ENCODE assay signal across 8 cellular contexts in the genomic region with DNA sequence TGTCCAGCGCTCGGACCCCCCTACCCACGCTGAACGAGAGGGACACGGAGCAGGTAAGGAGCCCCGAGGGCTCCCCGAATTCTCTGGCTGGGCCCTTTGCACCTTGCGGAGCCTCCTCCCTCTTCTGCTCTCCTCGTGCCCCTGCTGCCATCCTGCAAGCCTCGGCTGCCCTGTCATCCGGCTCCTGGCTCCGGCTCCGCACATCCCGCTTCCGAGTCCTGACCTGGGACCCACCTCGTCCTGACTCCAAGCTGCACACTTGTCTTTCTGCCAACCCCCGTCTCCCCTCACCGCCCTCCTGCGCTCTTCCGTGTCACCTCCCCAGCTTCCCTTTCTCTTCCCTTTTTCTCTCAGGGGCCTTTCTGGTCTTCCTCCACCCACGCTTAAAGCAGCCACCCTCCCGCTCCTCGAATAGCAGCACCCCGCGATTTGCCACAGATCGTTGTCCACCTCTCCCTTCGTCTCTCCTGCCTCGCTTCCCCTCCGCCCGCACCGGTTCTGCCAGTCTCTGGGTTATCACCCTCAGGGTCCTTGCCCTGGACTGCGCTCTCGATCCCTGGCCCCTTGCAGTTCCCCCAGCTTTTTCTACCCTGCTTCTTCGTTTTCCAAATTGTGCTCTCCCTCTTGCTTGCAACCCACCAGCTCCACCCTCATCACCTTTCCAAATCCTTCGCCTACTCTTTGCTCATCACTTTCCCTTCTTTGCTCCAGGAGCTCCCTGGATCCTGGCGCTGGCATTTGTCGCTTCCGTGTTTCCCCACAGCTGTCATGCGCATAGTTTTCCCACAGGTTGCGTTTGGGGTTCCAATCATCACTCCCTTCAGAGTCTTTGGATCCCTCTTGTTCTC. TPM values are rescaled to one million over a fixed set of nuclear protein-coding genes. Genes with fewer than 3 reads are reported as not detected.
DNase-seq lines count a peak whose midpoint lies in the region; ATAC-seq and TF ChIP-seq lines count a peak whose summit lies in the region.

No MANE protein-coding gene starts in this region.

- peak overlapping the region; percentile 97 for H3K4me3 Mint-ChIP-seq in activated CD4-positive, alpha-beta T cell treated with anti-CD3 and anti-CD28 coated beads for 36 hours
- H3K4me3 Mint-ChIP-seq in activated CD8-positive, alpha-beta T cell treated with anti-CD3 and anti-CD28 coated beads, Interleukin-2, amount 10 ng/mL, durations not matched to agents 7 days and 5 days, result peak overlapping the region; percentile 86

- intact Hi-C loops in activated CD4-positive, alpha-beta T cell treated with anti-CD3 and anti-CD28 coated beads for 36 hours (cut with DNase I, micrococcal nuclease), result loop anchor here (1.0 to 5.0 kb wide), 8 partner anchors 27 to 479 kb away; partner anchors contain the start of genes FKBP2 (in 1 of the 2), MACROD1 (in 1 of the 2), NAA40 (in 1 of the 2) and OTUB1 (in 1 of the 2)

- H3K9me3 Mint-ChIP-seq in activated CD4-positive, alpha-beta T cell treated with anti-CD3 and anti-CD28 coated beads for 36 hours (ENCODE audit: low read depth), result no peaks in the 10 kb centered on the region
- H3K9me3 Mint-ChIP-seq in activated CD8-positive, alpha-beta T cell treated with anti-CD3 and anti-CD28 coated beads, Interleukin-2, amount 10 ng/mL, durations not matched to agents 7 days and 5 days (ENCODE audit: insufficient read depth), result no peaks in the 10 kb centered on the region

- peak overlapping the region; percentile 30 for H2AFZ ChIP-seq in osteoblast (ENCODE audit: low read length)

- no peaks in the 10 kb centered on the region for H3K27me3 ChIP-seq in osteoblast (ENCODE audit: insufficient read depth, low read length)

- H3K4me3 ChIP-seq in fibroblast of mammary gland (ENCODE audit: control insufficient read depth, low read depth, low read length), result peak overlapping the region; percentile 92
- H3K4me3 ChIP-seq in osteoblast (ENCODE audit: insufficient read depth, low read length), result peak overlapping the region; percentile 91

- CTCF ChIA-PET in activated CD4-positive, alpha-beta T cell treated with anti-CD3 and anti-CD28 coated beads for 36 hours (lab: Charles Lee), result interaction anchor here (0.9 to 1.5 kb wide), 5 partner anchors 8 to 107 kb away, joined by 3 to 5 read pairs (median 4); no protein-coding TSS in a partner anchor
- CTCF ChIA-PET in activated CD8-positive, alpha-beta T cell treated with anti-CD3 and anti-CD28 coated beads, Interleukin-2, amount 10 ng/mL, durations not matched to agents 7 days and 5 days (lab: Charles Lee), result interaction anchor here (0.6 to 8.2 kb wide), 8 partner anchors 10 to 105 kb away, joined by 3 to 188 read pairs (median 16); partner anchors contain the start of gene ZFTA

- no peaks in the 10 kb centered on the region for H3K9me3 ChIP-seq in osteoblast (ENCODE audit: low read depth, low read length)

- peak; percentile 59 for DNase-seq in activated CD4-positive, alpha-beta T cell treated with anti-CD3 and anti-CD28 coated beads for 36 hours
- no peak for DNase-seq in activated CD4-positive, alpha-beta T cell treated with anti-CD3 and anti-CD28 coated beads for 1 hour
- peak; percentile 60 to 63 for DNase-seq in Kasumi-1 (lab: John Stamatoyannopoulos, UW)
- DNase-seq in activated CD8-positive, alpha-beta T cell treated with anti-CD3 and anti-CD28 coated beads, Interleukin-2, amount 10 ng/mL, durations not matched to agents 7 days and 5 days, result peak; percentile 39
- DNase-seq in fibroblast of mammary gland (ENCODE audit: low read depth), result no peak
- DNase-seq in osteoblast (ENCODE audit: insufficient read length, low spot score, missing footprints), result peak; percentile 82
- DNase-seq in H4 (ENCODE audit: low spot score), result no peak

- no peaks in the 10 kb centered on the region for H3K27me3 Mint-ChIP-seq in activated CD4-positive, alpha-beta T cell treated with anti-CD3 and anti-CD28 coated beads for 36 hours
- H3K27me3 Mint-ChIP-seq in activated CD8-positive, alpha-beta T cell treated with anti-CD3 and anti-CD28 coated beads, Interleukin-2, amount 10 ng/mL, durations not matched to agents 7 days and 5 days (ENCODE audit: low read depth), result no peaks in the 10 kb centered on the region

- H3K36me3 ChIP-seq in osteoblast (ENCODE audit: insufficient read depth, low read length), result peaks cover 4% of the 10 kb centered on the region

- H3K4me1 Mint-ChIP-seq in activated CD4-positive, alpha-beta T cell treated with anti-CD3 and anti-CD28 coated beads for 36 hours, result peaks cover 56% of the 10 kb centered on the region
- peaks cover 67% of the 10 kb centered on the region for H3K4me1 Mint-ChIP-seq in activated CD8-positive, alpha-beta T cell treated with anti-CD3 and anti-CD28 coated beads, Interleukin-2, amount 10 ng/mL, durations not matched to agents 7 days and 5 days (ENCODE audit: low read depth)

- peaks cover 30% of the 10 kb centered on the region for H3K4me1 ChIP-seq in osteoblast (ENCODE audit: insufficient read depth, low read length)

- POLR2A ChIA-PET in activated CD4-positive, alpha-beta T cell treated with anti-CD3 and anti-CD28 coated beads for 36 hours (lab: Charles Lee), result interaction anchor here (0.6 kb wide), 2 partner anchors 18 to 43 kb away, joined by 3 to 12 read pairs; no protein-coding TSS in a partner anchor
- POLR2A ChIA-PET in activated CD8-positive, alpha-beta T cell treated with anti-CD3 and anti-CD28 coated beads, Interleukin-2, amount 10 ng/mL, durations not matched to agents 7 days and 5 days (lab: Charles Lee), result interaction anchor here (0.5 to 2.0 kb wide), 10 partner anchors 8 to 405 kb away, joined by 3 to 5 read pairs (median 4); partner anchors contain the start of genes NAA40 and RTN3

- H3K79me2 ChIP-seq in osteoblast (ENCODE audit: insufficient read depth, low read length), result peaks cover 61% of the 10 kb centered on the region

- peak overlapping the region; percentile 52 for H3K27ac ChIP-seq in osteoblast (ENCODE audit: low read depth, low read length)

- H4K20me1 ChIP-seq in osteoblast (ENCODE audit: insufficient read depth, low read length), result peaks cover 43% of the 10 kb centered on the region

- peaks cover 17% of the 10 kb centered on the region for H3K36me3 Mint-ChIP-seq in activated CD4-positive, alpha-beta T cell treated with anti-CD3 and anti-CD28 coated beads for 36 hours (ENCODE audit: low read depth)
- peaks cover 44% of the 10 kb centered on the region for H3K36me3 Mint-ChIP-seq in activated CD8-positive, alpha-beta T cell treated with anti-CD3 and anti-CD28 coated beads, Interleukin-2, amount 10 ng/mL, durations not matched to agents 7 days and 5 days (ENCODE audit: low read depth)

- ATAC-seq in activated CD4-positive, alpha-beta T cell treated with anti-CD3 and anti-CD28 coated beads for 36 hours, result no peak
- no peak for ATAC-seq in activated CD8-positive, alpha-beta T cell treated with anti-CD3 and anti-CD28 coated beads, Interleukin-2, amount 10 ng/mL, durations not matched to agents 7 days and 5 days
- no peak for ATAC-seq in HG02763 (IDR thresholded peaks at IDR 0.05; ENCODE audit: unreplicated experiment)

- TF ChIP-seq CTCF in fibroblast of mammary gland (conservative IDR thresholded peaks at IDR 0.05; ENCODE audit: control insufficient read depth, insufficient read depth, low read depth, low read length) (no peak), osteoblast (IDR thresholded peaks at IDR 0.05; ENCODE audit: extremely low read depth, low read depth, low read length) (no peak)

- peak overlapping the region; percentile 93 for H3K4me2 ChIP-seq in osteoblast (ENCODE audit: insufficient read depth, low read length)

- H3K27ac Mint-ChIP-seq in activated CD4-positive, alpha-beta T cell treated with anti-CD3 and anti-CD28 coated beads for 36 hours, result peak overlapping the region; percentile 87
- peak overlapping the region; percentile 82 for H3K27ac Mint-ChIP-seq in activated CD8-positive, alpha-beta T cell treated with anti-CD3 and anti-CD28 coated beads, Interleukin-2, amount 10 ng/mL, durations not matched to agents 7 days and 5 days

RNA-seq across cellular contexts. Expression of gene MARK2, which starts 0.8 kb away (rescaled TPM):
- 10 to 100 TPM; 24.3 to 24.9 TPM for total RNA-seq in activated CD4-positive, alpha-beta T cell treated with anti-CD3 and anti-CD28 coated beads for 36 hours
- total RNA-seq in activated CD8-positive, alpha-beta T cell treated with anti-CD3 and anti-CD28 coated beads, Interleukin-2, amount 10 ng/mL, durations not matched to agents 7 days and 5 days, result 10 to 100 TPM; 62.1 to 68.6 TPM
- 13.8 and 14.8 TPM in 2 replicates for total RNA-seq in osteoblast
- total RNA-seq in H4 (2014; rRNA removed; shearing (Covaris generic)), result 8.2 and 10.1 TPM in 2 replicates

RNA-seq across cellular contexts. Expression of gene SPINDOC, which starts 26.5 kb away (rescaled TPM):
- total RNA-seq in activated CD4-positive, alpha-beta T cell treated with anti-CD3 and anti-CD28 coated beads for 36 hours, result 10 to 100 TPM; 25.7 to 26.2 TPM
- total RNA-seq in activated CD8-positive, alpha-beta T cell treated with anti-CD3 and anti-CD28 coated beads, Interleukin-2, amount 10 ng/mL, durations not matched to agents 7 days and 5 days, result 10 to 100 TPM; 49.1 to 50.4 TPM
- total RNA-seq in osteoblast, result 16.2 and 17.7 TPM in 2 replicates
- total RNA-seq in H4 (2014; rRNA removed; shearing (Covaris generic)), result 13.1 and 14.4 TPM in 2 replicates

Comparison
In these comparisons a context has a peak if more than half of its experiments do, and no peak if none do; other contexts are left out.
1. DNase-seq: peak in activated CD4-positive, alpha-beta T cell treated with anti-CD3 and anti-CD28 coated beads for 36 hours (single experiment), Kasumi-1 (2 of 2), activated CD8-positive, alpha-beta T cell treated with anti-CD3 and anti-CD28 coated beads, Interleukin-2, amount 10 ng/mL, durations not matched to agents 7 days and 5 days (single experiment) and osteoblast (single experiment); none in activated CD4-positive, alpha-beta T cell treated with anti-CD3 and anti-CD28 coated beads for 1 hour (single experiment), fibroblast of mammary gland (single experiment) and H4 (single experiment).